ENCODE assay signal across 9 cellular contexts in genomic region chr12:99130808-99131538, GRCh38.
DNase-seq lines count a peak whose midpoint lies in the region; ATAC-seq and TF ChIP-seq lines count a peak whose summit lies in the region.
"Had no signal": no experiment of that assay in that cellular context is flagged by ENCODE, and none has a peak within 500 bp of the region (broad histone marks: within the 10 kb centered on the region; RNA-seq: fewer than 3 reads in every experiment).

No MANE protein-coding gene starts in this region.

- no peaks in the 10 kb centered on the region for H4K20me1 ChIP-seq in neural progenitor cell (ENCODE audit: low read depth)

- peaks cover 15% of the 10 kb centered on the region for H3K4me1 ChIP-seq in neural progenitor cell
- H3K4me1 ChIP-seq in CD8-positive, alpha-beta T cell (ENCODE audit: insufficient read depth, low read length): no peaks in the 10 kb centered on the region

- peak; percentile 3 for DNase-seq in OCI-M1 (lab: John Stamatoyannopoulos, UW)
- DNase-seq in neural progenitor cell (ENCODE audit: low spot score): no peak
- no peak for DNase-seq in CD8-positive, alpha-beta T cell
- DNase-seq in SHP77 treated with DMSO at 0.1 percent for 48 hours (lab: John Stamatoyannopoulos, UW): no peak
- DNase-seq in NCI-H2227 (lab: John Stamatoyannopoulos, UW; ENCODE audit: unreplicated experiment): no peak
- no peak for DNase-seq in superior temporal gyrus (ENCODE audit: extremely low spot score)

- peaks cover 10% of the 10 kb centered on the region for H3F3A ChIP-seq in neural progenitor cell (ENCODE audit: low read depth)

- H3K27me3 Mint-ChIP-seq in neural progenitor cell (ENCODE audit: insufficient read depth, low read depth): no peaks in the 10 kb centered on the region
- no peaks in the 10 kb centered on the region for H3K27me3 Mint-ChIP-seq in CD8-positive, alpha-beta T cell (ENCODE audit: low read depth)

- ATAC-seq in GM19025 (IDR thresholded peaks at IDR 0.05; ENCODE audit: low read depth, unreplicated experiment) (peak; percentile 84), HG02943 (IDR thresholded peaks at IDR 0.05; ENCODE audit: low read depth, unreplicated experiment) (peak; percentile 92)
- no peak for ATAC-seq in CD8-positive, alpha-beta T cell

- CTCF ChIA-PET in CD8-positive, alpha-beta T cell (lab: Charles Lee): no interaction called here

- peaks cover 5% of the 10 kb centered on the region for H3K36me3 Mint-ChIP-seq in neural progenitor cell
- H3K36me3 Mint-ChIP-seq in CD8-positive, alpha-beta T cell: no peaks in the 10 kb centered on the region

- H3K4me3 ChIP-seq in neural progenitor cell: no peak overlapping the region
- H3K4me3 ChIP-seq in CD8-positive, alpha-beta T cell (ENCODE audit: low read depth, low read length): no peak overlapping the region

- no peak overlapping the region for H3K4me3 Mint-ChIP-seq in neural progenitor cell
- H3K4me3 Mint-ChIP-seq in CD8-positive, alpha-beta T cell: no peak overlapping the region
- H3K4me3 Mint-ChIP-seq: T-helper 1 cell treated with Interleukin-12 subunit alpha and Interleukin-12 subunit beta and Interleukin-4 antibody, amounts not matched to agents 30 μg/mL and 1 μg/mL, for 36 hours had no signal

- no peaks in the 10 kb centered on the region for H3K79me2 ChIP-seq in neural progenitor cell (ENCODE audit: low read depth)

- intact Hi-C loops in CD8-positive, alpha-beta T cell (cut with DNase I, micrococcal nuclease): no loop called here

- no peak overlapping the region for H3K9ac ChIP-seq in neural progenitor cell

- no peaks in the 10 kb centered on the region for H3K27me3 ChIP-seq in neural progenitor cell
- no peaks in the 10 kb centered on the region for H3K27me3 ChIP-seq in CD8-positive, alpha-beta T cell (ENCODE audit: insufficient read depth, low read length)

- peaks cover 7% of the 10 kb centered on the region for H3K4me1 Mint-ChIP-seq in neural progenitor cell
- H3K4me1 Mint-ChIP-seq in CD8-positive, alpha-beta T cell (ENCODE audit: low read depth): no peaks in the 10 kb centered on the region

- H2AFZ ChIP-seq in neural progenitor cell (replicated peaks): peak overlapping the region; percentile 15

- peak overlapping the region; percentile 65 for H3K4me2 ChIP-seq in neural progenitor cell

- H3K36me3 ChIP-seq in neural progenitor cell: no peaks in the 10 kb centered on the region
- H3K36me3 ChIP-seq in CD8-positive, alpha-beta T cell (ENCODE audit: insufficient read depth, low read length): no peaks in the 10 kb centered on the region

- no peaks in the 10 kb centered on the region for H3K9me3 ChIP-seq in neural progenitor cell (ENCODE audit: low read depth)
- H3K9me3 ChIP-seq in CD8-positive, alpha-beta T cell (ENCODE audit: low read length): no peaks in the 10 kb centered on the region

- peaks cover 2% of the 10 kb centered on the region for H3K9me3 Mint-ChIP-seq in neural progenitor cell
- H3K9me3 Mint-ChIP-seq in CD8-positive, alpha-beta T cell: no peaks in the 10 kb centered on the region

- POLR2A ChIA-PET in CD8-positive, alpha-beta T cell (lab: Charles Lee): no interaction called here

- H3K27ac ChIP-seq in neural progenitor cell: peak overlapping the region; percentile 49
- no peak overlapping the region for H3K27ac ChIP-seq in CD8-positive, alpha-beta T cell (ENCODE audit: low read depth, low read length)

- no peak for TF ChIP-seq CTCF in neural progenitor cell (IDR thresholded peaks at IDR 0.05)
- no peak for TF ChIP-seq CTCF in CD8-positive, alpha-beta T cell (IDR thresholded peaks at IDR 0.05)

- no peak overlapping the region for H3K27ac Mint-ChIP-seq in neural progenitor cell
- no peak overlapping the region for H3K27ac Mint-ChIP-seq in CD8-positive, alpha-beta T cell
- H3K27ac Mint-ChIP-seq: T-helper 1 cell treated with Interleukin-12 subunit alpha and Interleukin-12 subunit beta and Interleukin-4 antibody, amounts not matched to agents 30 μg/mL and 1 μg/mL, for 36 hours had no signal
